1 cellular context compared by ENCODE assay signal in genomic region chr13:112395022-112395421, GRCh38.
A peak's percentile ranks its signal among the peaks of the same experiment; 100 is the strongest.
TF ChIP-seq lines count a peak whose summit lies in the region.

No MANE protein-coding gene starts in this region.

TF ChIP-seq in IMR-90, 13 proteins besides CTCF, POLR2A, EP300 and RAD21:
- TF ChIP-seq BHLHE40 (IDR thresholded peaks at IDR 0.05; ENCODE audit: low read depth, low read length) (peak; percentile 56), USF2 (IDR thresholded peaks at IDR 0.05; ENCODE audit: low read depth, low read length) (peak; percentile 10; the same call in 1 of the 2 replicates)
TF ChIP-seq in IMR-90: peak in this region for 2; not testable (repeated sequence) for 11.
